ENCODE assay signal across 11 cellular contexts in the genomic region with DNA sequence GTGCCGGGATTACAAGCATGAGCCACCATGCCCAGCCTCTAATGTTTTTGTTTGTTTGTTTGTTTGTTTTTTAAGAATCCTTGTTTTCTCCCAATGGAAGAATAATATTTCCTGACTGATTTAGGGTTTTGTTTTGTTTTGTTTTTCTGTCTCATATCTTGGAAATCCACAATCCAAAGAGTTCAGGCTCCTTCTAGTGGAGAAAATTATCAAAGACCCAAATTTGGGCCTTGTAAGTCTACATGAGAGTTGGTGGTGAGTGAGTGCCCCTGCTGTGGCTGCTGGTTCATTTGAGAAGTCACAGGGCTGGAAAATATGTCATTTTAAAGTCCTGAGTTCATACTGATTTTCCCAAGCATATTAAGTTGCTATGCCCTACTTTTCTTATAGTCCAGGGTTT. TPM values are rescaled to one million over a fixed set of nuclear protein-coding genes. Genes with fewer than 3 reads are reported as not detected.
DNase-seq lines count a peak whose midpoint lies in the region; ATAC-seq, FAIRE-seq and TF ChIP-seq lines count a peak whose summit lies in the region.
"Had no signal": no experiment of that assay in that cellular context is flagged by ENCODE, and none has a peak within 500 bp of the region (broad histone marks: within the 10 kb centered on the region; RNA-seq: fewer than 3 reads in every experiment).

No MANE protein-coding gene starts in this region.

- TF ChIP-seq CTCF in OCI-LY1 (IDR thresholded peaks at IDR 0.05; ENCODE audit: low read length): peak; percentile 37; the same call in 1 of the 2 replicates
- TF ChIP-seq CTCF in dorsolateral prefrontal cortex (IDR thresholded peaks at IDR 0.05 in 54 of 56, conservative IDR thresholded peaks at IDR 0.05 in 2 of 56; ENCODE audit: low read depth in 1 of 56, partially characterized antibody in 56 of 56): peak in 47 of 56 donors; percentile 9 to 61 (median 36)
- peak; percentile 29 for TF ChIP-seq CTCF in neural progenitor cell (IDR thresholded peaks at IDR 0.05)

- H3K79me2 ChIP-seq in OCI-LY1 (ENCODE audit: insufficient read depth, low read length): no peaks in the 10 kb centered on the region
- H3K79me2 ChIP-seq in neural progenitor cell (ENCODE audit: low read depth): no peaks in the 10 kb centered on the region

- no peaks in the 10 kb centered on the region for H3K27me3 Mint-ChIP-seq in neural progenitor cell (ENCODE audit: insufficient read depth, low read depth)
- peaks cover 7% of the 10 kb centered on the region for H3K27me3 Mint-ChIP-seq in activated T-cell treated with anti-CD3 and anti-CD28 coated beads, Interleukin-2, amount 50 U/mL, for 4 hours (ENCODE audit: low read depth)
- H3K27me3 Mint-ChIP-seq in activated naive CD8-positive, alpha-beta T cell treated with anti-CD3 and anti-CD28 coated beads, Interleukin-2, amount 50 U/mL, for 24 hours: peaks cover 5% of the 10 kb centered on the region

- H4K20me1 ChIP-seq in OCI-LY1 (ENCODE audit: insufficient read depth, low read length) (no peaks in the 10 kb centered on the region), neural progenitor cell (ENCODE audit: low read depth) (no peaks in the 10 kb centered on the region)

- no peaks in the 10 kb centered on the region for H3K9me3 Mint-ChIP-seq in neural progenitor cell
- H3K9me3 Mint-ChIP-seq in activated T-cell treated with anti-CD3 and anti-CD28 coated beads, Interleukin-2, amount 50 U/mL, for 4 hours: no peaks in the 10 kb centered on the region
- no peaks in the 10 kb centered on the region for H3K9me3 Mint-ChIP-seq in activated naive CD8-positive, alpha-beta T cell treated with anti-CD3 and anti-CD28 coated beads, Interleukin-2, amount 50 U/mL, for 24 hours
- H3K9me3 Mint-ChIP-seq: naive thymus-derived CD4-positive, alpha-beta T cell; stimulated activated naive B cell treated with anti-CD40 and anti-IgM and Interleukin-4, amounts not matched to agents 10 μg/mL and 1 μg/mL and 100 μg/mL, for 72 hours had no signal

- H3K9me3 ChIP-seq in OCI-LY1 (ENCODE audit: low read length): no peaks in the 10 kb centered on the region
- no peaks in the 10 kb centered on the region for H3K9me3 ChIP-seq in neural progenitor cell (ENCODE audit: low read depth)

- H3K4me3 ChIP-seq in OCI-LY1 (ENCODE audit: low read depth, low read length, poor library complexity, severe bottlenecking) (no peak overlapping the region), dorsolateral prefrontal cortex (no peak overlapping the region), neural progenitor cell (no peak overlapping the region)

- no peak overlapping the region for H3K27ac Mint-ChIP-seq in neural progenitor cell
- H3K27ac Mint-ChIP-seq in activated naive CD8-positive, alpha-beta T cell treated with anti-CD3 and anti-CD28 coated beads, Interleukin-2, amount 50 U/mL, for 24 hours: no peak overlapping the region
- H3K27ac Mint-ChIP-seq: naive thymus-derived CD4-positive, alpha-beta T cell; stimulated activated naive B cell treated with anti-CD40 and anti-IgM and Interleukin-4, amounts not matched to agents 10 μg/mL and 1 μg/mL and 100 μg/mL, for 72 hours had no signal

- no peak for ATAC-seq in activated T-cell treated with anti-CD3 and anti-CD28 coated beads, Interleukin-2, amount 50 U/mL, for 4 hours
- no peak for ATAC-seq in activated naive CD8-positive, alpha-beta T cell treated with anti-CD3 and anti-CD28 coated beads, Interleukin-2, amount 50 U/mL, for 24 hours
- no peak for ATAC-seq in GM19455 (IDR thresholded peaks at IDR 0.05; ENCODE audit: unreplicated experiment)
- ATAC-seq: naive thymus-derived CD4-positive, alpha-beta T cell; stimulated activated naive B cell treated with anti-CD40 and anti-IgM and Interleukin-4, amounts not matched to agents 10 μg/mL and 1 μg/mL and 100 μg/mL, for 72 hours had no signal

- H3K27me3 ChIP-seq in OCI-LY1 (ENCODE audit: insufficient read depth, low read length) (no peaks in the 10 kb centered on the region), dorsolateral prefrontal cortex (no peaks in the 10 kb centered on the region), neural progenitor cell (no peaks in the 10 kb centered on the region)

- H3K36me3 Mint-ChIP-seq in neural progenitor cell: no peaks in the 10 kb centered on the region
- H3K36me3 Mint-ChIP-seq in activated T-cell treated with anti-CD3 and anti-CD28 coated beads, Interleukin-2, amount 50 U/mL, for 4 hours (ENCODE audit: insufficient read depth): no peaks in the 10 kb centered on the region
- H3K36me3 Mint-ChIP-seq in activated naive CD8-positive, alpha-beta T cell treated with anti-CD3 and anti-CD28 coated beads, Interleukin-2, amount 50 U/mL, for 24 hours (ENCODE audit: low read depth): no peaks in the 10 kb centered on the region
- H3K36me3 Mint-ChIP-seq: naive thymus-derived CD4-positive, alpha-beta T cell; stimulated activated naive B cell treated with anti-CD40 and anti-IgM and Interleukin-4, amounts not matched to agents 10 μg/mL and 1 μg/mL and 100 μg/mL, for 72 hours had no signal

- H3K4me3 Mint-ChIP-seq in neural progenitor cell: no peak overlapping the region
- no peak overlapping the region for H3K4me3 Mint-ChIP-seq in activated T-cell treated with anti-CD3 and anti-CD28 coated beads, Interleukin-2, amount 50 U/mL, for 4 hours
- no peak overlapping the region for H3K4me3 Mint-ChIP-seq in activated naive CD8-positive, alpha-beta T cell treated with anti-CD3 and anti-CD28 coated beads, Interleukin-2, amount 50 U/mL, for 24 hours
- H3K4me3 Mint-ChIP-seq: naive thymus-derived CD4-positive, alpha-beta T cell; stimulated activated naive B cell treated with anti-CD40 and anti-IgM and Interleukin-4, amounts not matched to agents 10 μg/mL and 1 μg/mL and 100 μg/mL, for 72 hours had no signal

- intact Hi-C loops in dorsolateral prefrontal cortex (cut with DNase I): no loop called here

- H3K27ac ChIP-seq in OCI-LY1 (ENCODE audit: low read depth, low read length, poor library complexity, severe bottlenecking): no peak overlapping the region
- H3K27ac ChIP-seq in dorsolateral prefrontal cortex: peak overlapping the region in 17 of 59 donors; percentile 1 to 60 (median 35)
- H3K27ac ChIP-seq in neural progenitor cell: no peak overlapping the region

- H3K9me2 ChIP-seq in OCI-LY1 (ENCODE audit: low read depth, low read length): no peaks in the 10 kb centered on the region

- H3K4me1 ChIP-seq in OCI-LY1 (ENCODE audit: insufficient read depth, low read length, severe bottlenecking): no peaks in the 10 kb centered on the region
- H3K4me1 ChIP-seq in neural progenitor cell: peaks cover 10% of the 10 kb centered on the region

- DNase-seq in dorsolateral prefrontal cortex (no peak), neural progenitor cell (ENCODE audit: low spot score) (no peak), cerebellar nuclear complex (lab: John Stamatoyannopoulos, UW) (no peak)
- no peak for DNase-seq in activated T-cell treated with anti-CD3 and anti-CD28 coated beads, Interleukin-2, amount 50 U/mL, for 4 hours
- no peak for DNase-seq in activated naive CD8-positive, alpha-beta T cell treated with anti-CD3 and anti-CD28 coated beads, Interleukin-2, amount 50 U/mL, for 24 hours
- DNase-seq: naive thymus-derived CD4-positive, alpha-beta T cell; stimulated activated naive B cell treated with anti-CD40 and anti-IgM and Interleukin-4, amounts not matched to agents 10 μg/mL and 1 μg/mL and 100 μg/mL, for 72 hours had no signal

- H2AFZ ChIP-seq in OCI-LY1 (ENCODE audit: low read length) (no peak overlapping the region), neural progenitor cell (replicated peaks) (peak overlapping the region; percentile 97)

- no peak overlapping the region for H3K9ac ChIP-seq in OCI-LY1 (ENCODE audit: low read length)
- H3K9ac ChIP-seq in neural progenitor cell: no peak overlapping the region

- H3K4me2 ChIP-seq in OCI-LY1 (ENCODE audit: low read length): no peak overlapping the region
- H3K4me2 ChIP-seq in neural progenitor cell: no peak overlapping the region

- peak; percentile 97 for FAIRE-seq in G401.6 (lab: Jason Lieb, UNC)
- FAIRE-seq: TTC549 had no signal

- H3K4me1 Mint-ChIP-seq in neural progenitor cell: peaks cover 13% of the 10 kb centered on the region
- no peaks in the 10 kb centered on the region for H3K4me1 Mint-ChIP-seq in activated T-cell treated with anti-CD3 and anti-CD28 coated beads, Interleukin-2, amount 50 U/mL, for 4 hours (ENCODE audit: low read depth)
- no peaks in the 10 kb centered on the region for H3K4me1 Mint-ChIP-seq in activated naive CD8-positive, alpha-beta T cell treated with anti-CD3 and anti-CD28 coated beads, Interleukin-2, amount 50 U/mL, for 24 hours
- H3K4me1 Mint-ChIP-seq: naive thymus-derived CD4-positive, alpha-beta T cell; stimulated activated naive B cell treated with anti-CD40 and anti-IgM and Interleukin-4, amounts not matched to agents 10 μg/mL and 1 μg/mL and 100 μg/mL, for 72 hours had no signal

- no peaks in the 10 kb centered on the region for H3K36me3 ChIP-seq in OCI-LY1 (ENCODE audit: insufficient read depth, low read length)
- H3K36me3 ChIP-seq in neural progenitor cell: no peaks in the 10 kb centered on the region

- no peaks in the 10 kb centered on the region for H3F3A ChIP-seq in OCI-LY1 (ENCODE audit: insufficient read depth, low read length)
- peaks cover 4% of the 10 kb centered on the region for H3F3A ChIP-seq in neural progenitor cell (ENCODE audit: low read depth)

RNA-seq across cellular contexts. Expression of gene KLHL7, which starts 33.5 kb away (rescaled TPM):
- 10 to 100 TPM; 25.2 to 72.8 (median 49.2) TPM for total RNA-seq in dorsolateral prefrontal cortex
- total RNA-seq in neural progenitor cell (ENCODE audit: low replicate concordance): 96.7 and 117 TPM in 2 replicates
- 10 to 100 TPM; 17.0 to 20.2 (median 18.1) TPM for total RNA-seq in activated T-cell treated with anti-CD3 and anti-CD28 coated beads, Interleukin-2, amount 50 U/mL, for 4 hours

RNA-seq across cellular contexts. Expression of gene HYCC1, which starts 58.1 kb away (rescaled TPM):
- total RNA-seq in dorsolateral prefrontal cortex (10 to 100 TPM; 14.8 to 47.6 (median 26.6) TPM), neural progenitor cell (ENCODE audit: low replicate concordance) (91.0 and 148 TPM in 2 replicates)
- total RNA-seq in activated T-cell treated with anti-CD3 and anti-CD28 coated beads, Interleukin-2, amount 50 U/mL, for 4 hours: 10 to 100 TPM; 21.4 to 23.9 (median 22.8) TPM
